1 cellular context compared by ENCODE assay signal in the genomic region with DNA sequence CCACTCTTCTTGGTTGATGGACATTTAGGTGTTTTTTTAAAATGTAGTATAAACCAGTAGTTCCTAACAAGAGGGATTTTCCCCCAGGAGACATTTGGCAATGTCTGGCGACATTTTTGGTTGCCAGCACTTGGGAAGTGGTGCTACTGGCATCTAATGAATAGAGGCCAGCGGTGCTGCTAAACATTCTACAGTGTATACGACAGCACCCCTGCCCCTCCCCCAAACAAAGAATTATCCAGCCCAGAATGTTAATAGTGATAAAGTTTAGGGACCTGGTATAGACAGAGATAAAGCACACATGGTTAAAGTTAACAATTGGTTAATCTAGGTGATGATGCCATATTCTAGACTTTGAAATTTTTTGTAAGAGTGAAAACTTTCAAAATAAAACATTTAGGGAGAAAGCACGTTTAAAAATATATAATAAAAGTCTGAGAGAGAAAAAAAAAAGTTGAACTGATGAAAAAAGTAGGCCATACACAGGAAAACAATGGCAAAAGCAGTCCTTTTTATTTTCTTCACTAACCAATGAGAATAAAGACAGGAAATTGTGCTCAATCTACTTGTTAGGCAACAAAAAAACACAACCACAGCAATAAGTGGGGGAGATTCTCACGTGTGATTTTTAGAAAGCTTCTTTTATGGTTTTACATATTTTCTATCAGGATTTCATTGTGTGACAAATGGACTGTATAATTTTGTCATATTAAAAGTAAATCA.
TF ChIP-seq lines count a peak whose summit lies in the region.

No MANE protein-coding gene starts in this region.

TF ChIP-seq in K562, 482 proteins besides CTCF, POLR2A, EP300 and RAD21 (continues in another document):
- no peak for TF ChIP-seq ARNT (IDR thresholded peaks at IDR 0.05)
- TF ChIP-seq ZNF76 (CRISPR knock-in tag; IDR thresholded peaks at IDR 0.05; ENCODE audit: borderline replicate concordance) = no peak
- no peak for TF ChIP-seq ZNF263 (CRISPR knock-in tag; IDR thresholded peaks at IDR 0.05; ENCODE audit: borderline replicate concordance)
- no peak for TF ChIP-seq ZNF347 (CRISPR knock-in tag; IDR thresholded peaks at IDR 0.05; ENCODE audit: low read depth)
- no peak for TF ChIP-seq ZNF445 (CRISPR knock-in tag; IDR thresholded peaks at IDR 0.05; ENCODE audit: low read depth)
- no peak for TF ChIP-seq MCM3 (IDR thresholded peaks at IDR 0.05)
- no peak for TF ChIP-seq ZC3H11A (IDR thresholded peaks at IDR 0.05; ENCODE audit: low read depth, low read length)
- TF ChIP-seq CBX1 (IDR thresholded peaks at IDR 0.05; ENCODE audit: low read depth) = no peak
- TF ChIP-seq ZNF668 (CRISPR knock-in tag; IDR thresholded peaks at IDR 0.05) = no peak
- TF ChIP-seq KLF13 (tag; IDR thresholded peaks at IDR 0.05; ENCODE audit: borderline replicate concordance, low read depth) = no peak
- TF ChIP-seq ZNF165 (CRISPR knock-in tag; IDR thresholded peaks at IDR 0.05; ENCODE audit: borderline replicate concordance) = no peak
- TF ChIP-seq MLLT1 (IDR thresholded peaks at IDR 0.05) = no peak
- TF ChIP-seq U2AF2 (optimal IDR thresholded peaks at IDR 0.05; ENCODE audit: low read depth, low read length) = no peak
- no peak for TF ChIP-seq MXI1 (IDR thresholded peaks at IDR 0.05; ENCODE audit: low read depth, low read length)
- TF ChIP-seq, protein P1, sequence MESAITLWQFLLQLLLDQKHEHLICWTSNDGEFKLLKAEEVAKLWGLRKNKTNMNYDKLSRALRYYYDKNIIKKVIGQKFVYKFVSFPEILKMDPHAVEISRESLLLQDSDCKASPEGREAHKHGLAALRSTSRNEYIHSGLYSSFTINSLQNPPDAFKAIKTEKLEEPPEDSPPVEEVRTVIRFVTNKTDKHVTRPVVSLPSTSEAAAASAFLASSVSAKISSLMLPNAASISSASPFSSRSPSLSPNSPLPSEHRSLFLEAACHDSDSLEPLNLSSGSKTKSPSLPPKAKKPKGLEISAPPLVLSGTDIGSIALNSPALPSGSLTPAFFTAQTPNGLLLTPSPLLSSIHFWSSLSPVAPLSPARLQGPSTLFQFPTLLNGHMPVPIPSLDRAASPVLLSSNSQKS (CRISPR knock-in tag; IDR thresholded peaks at IDR 0.05) = no peak
- TF ChIP-seq PCBP1 (IDR thresholded peaks at IDR 0.05; ENCODE audit: low read depth, low read length, poor library complexity, severe bottlenecking) = no peak
- TF ChIP-seq HNRNPLL (IDR thresholded peaks at IDR 0.05; ENCODE audit: low read depth, low read length, poor library complexity, severe bottlenecking) = no peak
- no peak for TF ChIP-seq SRSF7 (optimal IDR thresholded peaks at IDR 0.05; ENCODE audit: low read depth, low read length)
- no peak for TF ChIP-seq ETS2 (tag; IDR thresholded peaks at IDR 0.05; ENCODE audit: borderline replicate concordance, poor library complexity, severe bottlenecking)
- no peak for TF ChIP-seq SMARCA4 (IDR thresholded peaks at IDR 0.05)
- no peak for TF ChIP-seq L3MBTL2 (IDR thresholded peaks at IDR 0.05)
- peak; percentile 27; the same call in 1 of the 2 replicates for TF ChIP-seq HMBOX1 (IDR thresholded peaks at IDR 0.05)
- no peak for TF ChIP-seq FOSL1 (tag; conservative IDR thresholded peaks at IDR 0.05)
- TF ChIP-seq RNF2 (IDR thresholded peaks at IDR 0.05) = no peak
- TF ChIP-seq SIRT6 (IDR thresholded peaks at IDR 0.05; ENCODE audit: low read depth, low read length) = no peak
- no peak for TF ChIP-seq CSDE1 (IDR thresholded peaks at IDR 0.05)
- no peak for TF ChIP-seq MED1 (CRISPR knock-in tag; IDR thresholded peaks at IDR 0.05; ENCODE audit: borderline replicate concordance)
- no peak for TF ChIP-seq C11orf30 (IDR thresholded peaks at IDR 0.05; ENCODE audit: low read depth)
- TF ChIP-seq, protein P2, sequence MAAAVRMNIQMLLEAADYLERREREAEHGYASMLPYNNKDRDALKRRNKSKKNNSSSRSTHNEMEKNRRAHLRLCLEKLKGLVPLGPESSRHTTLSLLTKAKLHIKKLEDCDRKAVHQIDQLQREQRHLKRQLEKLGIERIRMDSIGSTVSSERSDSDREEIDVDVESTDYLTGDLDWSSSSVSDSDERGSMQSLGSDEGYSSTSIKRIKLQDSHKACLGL (CRISPR knock-in tag; IDR thresholded peaks at IDR 0.05; ENCODE audit: borderline replicate concordance, poor library complexity, severe bottlenecking) = no peak
- TF ChIP-seq E4F1 (CRISPR knock-in tag; IDR thresholded peaks at IDR 0.05; ENCODE audit: borderline replicate concordance) = no peak
- TF ChIP-seq, protein P3, sequence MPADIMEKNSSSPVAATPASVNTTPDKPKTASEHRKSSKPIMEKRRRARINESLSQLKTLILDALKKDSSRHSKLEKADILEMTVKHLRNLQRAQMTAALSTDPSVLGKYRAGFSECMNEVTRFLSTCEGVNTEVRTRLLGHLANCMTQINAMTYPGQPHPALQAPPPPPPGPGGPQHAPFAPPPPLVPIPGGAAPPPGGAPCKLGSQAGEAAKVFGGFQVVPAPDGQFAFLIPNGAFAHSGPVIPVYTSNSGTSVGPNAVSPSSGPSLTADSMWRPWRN (IDR thresholded peaks at IDR 0.05; ENCODE audit: low read depth) = no peak
- TF ChIP-seq, protein P4, sequence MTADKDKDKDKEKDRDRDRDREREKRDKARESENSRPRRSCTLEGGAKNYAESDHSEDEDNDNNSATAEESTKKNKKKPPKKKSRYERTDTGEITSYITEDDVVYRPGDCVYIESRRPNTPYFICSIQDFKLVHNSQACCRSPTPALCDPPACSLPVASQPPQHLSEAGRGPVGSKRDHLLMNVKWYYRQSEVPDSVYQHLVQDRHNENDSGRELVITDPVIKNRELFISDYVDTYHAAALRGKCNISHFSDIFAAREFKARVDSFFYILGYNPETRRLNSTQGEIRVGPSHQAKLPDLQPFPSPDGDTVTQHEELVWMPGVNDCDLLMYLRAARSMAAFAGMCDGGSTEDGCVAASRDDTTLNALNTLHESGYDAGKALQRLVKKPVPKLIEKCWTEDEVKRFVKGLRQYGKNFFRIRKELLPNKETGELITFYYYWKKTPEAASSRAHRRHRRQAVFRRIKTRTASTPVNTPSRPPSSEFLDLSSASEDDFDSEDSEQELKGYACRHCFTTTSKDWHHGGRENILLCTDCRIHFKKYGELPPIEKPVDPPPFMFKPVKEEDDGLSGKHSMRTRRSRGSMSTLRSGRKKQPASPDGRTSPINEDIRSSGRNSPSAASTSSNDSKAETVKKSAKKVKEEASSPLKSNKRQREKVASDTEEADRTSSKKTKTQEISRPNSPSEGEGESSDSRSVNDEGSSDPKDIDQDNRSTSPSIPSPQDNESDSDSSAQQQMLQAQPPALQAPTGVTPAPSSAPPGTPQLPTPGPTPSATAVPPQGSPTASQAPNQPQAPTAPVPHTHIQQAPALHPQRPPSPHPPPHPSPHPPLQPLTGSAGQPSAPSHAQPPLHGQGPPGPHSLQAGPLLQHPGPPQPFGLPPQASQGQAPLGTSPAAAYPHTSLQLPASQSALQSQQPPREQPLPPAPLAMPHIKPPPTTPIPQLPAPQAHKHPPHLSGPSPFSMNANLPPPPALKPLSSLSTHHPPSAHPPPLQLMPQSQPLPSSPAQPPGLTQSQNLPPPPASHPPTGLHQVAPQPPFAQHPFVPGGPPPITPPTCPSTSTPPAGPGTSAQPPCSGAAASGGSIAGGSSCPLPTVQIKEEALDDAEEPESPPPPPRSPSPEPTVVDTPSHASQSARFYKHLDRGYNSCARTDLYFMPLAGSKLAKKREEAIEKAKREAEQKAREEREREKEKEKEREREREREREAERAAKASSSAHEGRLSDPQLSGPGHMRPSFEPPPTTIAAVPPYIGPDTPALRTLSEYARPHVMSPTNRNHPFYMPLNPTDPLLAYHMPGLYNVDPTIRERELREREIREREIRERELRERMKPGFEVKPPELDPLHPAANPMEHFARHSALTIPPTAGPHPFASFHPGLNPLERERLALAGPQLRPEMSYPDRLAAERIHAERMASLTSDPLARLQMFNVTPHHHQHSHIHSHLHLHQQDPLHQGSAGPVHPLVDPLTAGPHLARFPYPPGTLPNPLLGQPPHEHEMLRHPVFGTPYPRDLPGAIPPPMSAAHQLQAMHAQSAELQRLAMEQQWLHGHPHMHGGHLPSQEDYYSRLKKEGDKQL (CRISPR knock-in tag; IDR thresholded peaks at IDR 0.05; ENCODE audit: borderline replicate concordance) = no peak
- TF ChIP-seq, protein P5, sequence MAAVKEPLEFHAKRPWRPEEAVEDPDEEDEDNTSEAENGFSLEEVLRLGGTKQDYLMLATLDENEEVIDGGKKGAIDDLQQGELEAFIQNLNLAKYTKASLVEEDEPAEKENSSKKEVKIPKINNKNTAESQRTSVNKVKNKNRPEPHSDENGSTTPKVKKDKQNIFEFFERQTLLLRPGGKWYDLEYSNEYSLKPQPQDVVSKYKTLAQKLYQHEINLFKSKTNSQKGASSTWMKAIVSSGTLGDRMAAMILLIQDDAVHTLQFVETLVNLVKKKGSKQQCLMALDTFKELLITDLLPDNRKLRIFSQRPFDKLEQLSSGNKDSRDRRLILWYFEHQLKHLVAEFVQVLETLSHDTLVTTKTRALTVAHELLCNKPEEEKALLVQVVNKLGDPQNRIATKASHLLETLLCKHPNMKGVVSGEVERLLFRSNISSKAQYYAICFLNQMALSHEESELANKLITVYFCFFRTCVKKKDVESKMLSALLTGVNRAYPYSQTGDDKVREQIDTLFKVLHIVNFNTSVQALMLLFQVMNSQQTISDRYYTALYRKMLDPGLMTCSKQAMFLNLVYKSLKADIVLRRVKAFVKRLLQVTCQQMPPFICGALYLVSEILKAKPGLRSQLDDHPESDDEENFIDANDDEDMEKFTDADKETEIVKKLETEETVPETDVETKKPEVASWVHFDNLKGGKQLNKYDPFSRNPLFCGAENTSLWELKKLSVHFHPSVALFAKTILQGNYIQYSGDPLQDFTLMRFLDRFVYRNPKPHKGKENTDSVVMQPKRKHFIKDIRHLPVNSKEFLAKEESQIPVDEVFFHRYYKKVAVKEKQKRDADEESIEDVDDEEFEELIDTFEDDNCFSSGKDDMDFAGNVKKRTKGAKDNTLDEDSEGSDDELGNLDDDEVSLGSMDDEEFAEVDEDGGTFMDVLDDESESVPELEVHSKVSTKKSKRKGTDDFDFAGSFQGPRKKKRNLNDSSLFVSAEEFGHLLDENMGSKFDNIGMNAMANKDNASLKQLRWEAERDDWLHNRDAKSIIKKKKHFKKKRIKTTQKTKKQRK (IDR thresholded peaks at IDR 0.05; ENCODE audit: borderline replicate concordance, low read depth, low read length) = no peak
- TF ChIP-seq PML (IDR thresholded peaks at IDR 0.05; ENCODE audit: low read length) = no peak
- no peak for TF ChIP-seq RAD51 (IDR thresholded peaks at IDR 0.05; ENCODE audit: borderline replicate concordance, low read depth)
- TF ChIP-seq MTA1 (IDR thresholded peaks at IDR 0.05; ENCODE audit: borderline replicate concordance) = no peak
- no peak for TF ChIP-seq XRCC3 (IDR thresholded peaks at IDR 0.05)
- no peak for TF ChIP-seq DNMT1 (IDR thresholded peaks at IDR 0.05)
- no peak for TF ChIP-seq CHD2 (IDR thresholded peaks at IDR 0.05; ENCODE audit: low read depth, low read length)
